In the genomic region with DNA sequence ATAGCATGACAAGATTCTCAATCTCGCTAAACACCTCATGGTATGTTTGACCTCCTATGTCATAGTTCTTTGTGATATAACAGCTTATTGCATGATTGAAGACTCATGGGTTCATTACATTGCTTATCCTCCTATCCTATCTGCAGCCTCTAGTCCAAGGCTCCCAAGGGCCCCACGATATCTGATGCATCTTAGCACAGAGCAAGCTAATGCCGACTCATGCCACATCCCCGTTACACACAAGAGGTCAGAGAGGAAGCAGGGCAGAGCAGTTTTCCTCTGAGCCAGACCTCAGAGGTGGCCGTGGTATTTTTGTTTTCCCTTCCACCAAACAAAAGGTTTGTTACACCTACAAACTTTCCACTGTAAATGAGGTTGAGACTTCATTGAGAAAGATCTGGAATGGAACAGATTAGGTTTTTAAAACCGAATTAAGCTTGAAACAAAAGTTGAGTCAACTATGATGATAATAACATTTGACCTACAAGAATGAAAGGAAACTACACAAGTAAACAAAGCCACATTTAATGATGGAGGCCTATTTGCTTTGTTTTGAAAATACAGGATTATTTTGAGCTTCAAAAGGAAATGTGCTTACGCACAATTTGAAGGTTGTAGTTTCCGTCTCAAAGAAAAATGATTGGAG, we compare ENCODE assay signal across 1 cellular context.
TF ChIP-seq lines count a peak whose summit lies in the region.

No MANE protein-coding gene starts in this region.

TF ChIP-seq in K562, 482 proteins besides CTCF, POLR2A, EP300 and RAD21 (continued from another document and continues in another):
- TF ChIP-seq, protein P1, sequence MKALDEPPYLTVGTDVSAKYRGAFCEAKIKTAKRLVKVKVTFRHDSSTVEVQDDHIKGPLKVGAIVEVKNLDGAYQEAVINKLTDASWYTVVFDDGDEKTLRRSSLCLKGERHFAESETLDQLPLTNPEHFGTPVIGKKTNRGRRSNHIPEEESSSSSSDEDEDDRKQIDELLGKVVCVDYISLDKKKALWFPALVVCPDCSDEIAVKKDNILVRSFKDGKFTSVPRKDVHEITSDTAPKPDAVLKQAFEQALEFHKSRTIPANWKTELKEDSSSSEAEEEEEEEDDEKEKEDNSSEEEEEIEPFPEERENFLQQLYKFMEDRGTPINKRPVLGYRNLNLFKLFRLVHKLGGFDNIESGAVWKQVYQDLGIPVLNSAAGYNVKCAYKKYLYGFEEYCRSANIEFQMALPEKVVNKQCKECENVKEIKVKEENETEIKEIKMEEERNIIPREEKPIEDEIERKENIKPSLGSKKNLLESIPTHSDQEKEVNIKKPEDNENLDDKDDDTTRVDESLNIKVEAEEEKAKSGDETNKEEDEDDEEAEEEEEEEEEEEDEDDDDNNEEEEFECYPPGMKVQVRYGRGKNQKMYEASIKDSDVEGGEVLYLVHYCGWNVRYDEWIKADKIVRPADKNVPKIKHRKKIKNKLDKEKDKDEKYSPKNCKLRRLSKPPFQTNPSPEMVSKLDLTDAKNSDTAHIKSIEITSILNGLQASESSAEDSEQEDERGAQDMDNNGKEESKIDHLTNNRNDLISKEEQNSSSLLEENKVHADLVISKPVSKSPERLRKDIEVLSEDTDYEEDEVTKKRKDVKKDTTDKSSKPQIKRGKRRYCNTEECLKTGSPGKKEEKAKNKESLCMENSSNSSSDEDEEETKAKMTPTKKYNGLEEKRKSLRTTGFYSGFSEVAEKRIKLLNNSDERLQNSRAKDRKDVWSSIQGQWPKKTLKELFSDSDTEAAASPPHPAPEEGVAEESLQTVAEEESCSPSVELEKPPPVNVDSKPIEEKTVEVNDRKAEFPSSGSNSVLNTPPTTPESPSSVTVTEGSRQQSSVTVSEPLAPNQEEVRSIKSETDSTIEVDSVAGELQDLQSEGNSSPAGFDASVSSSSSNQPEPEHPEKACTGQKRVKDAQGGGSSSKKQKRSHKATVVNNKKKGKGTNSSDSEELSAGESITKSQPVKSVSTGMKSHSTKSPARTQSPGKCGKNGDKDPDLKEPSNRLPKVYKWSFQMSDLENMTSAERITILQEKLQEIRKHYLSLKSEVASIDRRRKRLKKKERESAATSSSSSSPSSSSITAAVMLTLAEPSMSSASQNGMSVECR (CRISPR knock-in tag; IDR thresholded peaks at IDR 0.05): no peak
- TF ChIP-seq ZBTB34 (CRISPR knock-in tag; IDR thresholded peaks at IDR 0.05) (no peak), XRCC5 (IDR thresholded peaks at IDR 0.05; ENCODE audit: low read depth, low read length) (no peak), NFRKB (IDR thresholded peaks at IDR 0.05; ENCODE audit: low read depth) (peak; percentile 53; the same call in 1 of the 2 replicates), ZC3H11A (IDR thresholded peaks at IDR 0.05; ENCODE audit: low read depth, low read length) (no peak), CEBPB (tag; IDR thresholded peaks at IDR 0.05) (0 out of 2 replicates have a peak, but pooled peaks have one; percentile 21), GTF2A2 (tag; IDR thresholded peaks at IDR 0.05) (no peak), ZNF696 (CRISPR knock-in tag; conservative IDR thresholded peaks at IDR 0.05) (no peak), MBD1 (CRISPR knock-in tag; IDR thresholded peaks at IDR 0.05) (peak; percentile 38; the same call in 1 of the 2 replicates), C11orf30 (IDR thresholded peaks at IDR 0.05; ENCODE audit: low read depth) (peak; percentile 84), ZNF316 (IDR thresholded peaks at IDR 0.05) (peak; percentile 67), ZNF644 (tag; IDR thresholded peaks at IDR 0.05; ENCODE audit: low read depth) (peak; percentile 72; the same call in 1 of the 2 replicates), SMAD4 (CRISPR knock-in tag; conservative IDR thresholded peaks at IDR 0.05) (peak; percentile 81), ZNF586 (CRISPR knock-in tag; conservative IDR thresholded peaks at IDR 0.05) (0 out of 2 replicates have a peak, but pooled peaks have one; percentile 11), HDAC3 (IDR thresholded peaks at IDR 0.05; ENCODE audit: borderline replicate concordance, partially characterized antibody) (no peak), JUN (IDR thresholded peaks at IDR 0.05; ENCODE audit: borderline replicate concordance, low read depth, low read length) (peak; percentile 54; the same call in 1 of the 2 replicates), JUN (CRISPR knock-in tag; IDR thresholded peaks at IDR 0.05; ENCODE audit: borderline replicate concordance) (no peak), ZMIZ1 (IDR thresholded peaks at IDR 0.05; ENCODE audit: low read depth in 2 of 2, low read length in 2 of 2) (peak in 1 of 2 experiments; percentile 53; a peak in 1 of 4 replicates), CHD4 (IDR thresholded peaks at IDR 0.05; ENCODE audit: insufficient read depth, insufficient replicate concordance, low read depth, low read length, poor library complexity, severe bottlenecking) (no peak), PCBP2 (IDR thresholded peaks at IDR 0.05; ENCODE audit: low read depth, low read length, poor library complexity, severe bottlenecking) (no peak), HIVEP1 (CRISPR knock-in tag; IDR thresholded peaks at IDR 0.05) (peak; percentile 66; the same call in 1 of the 2 replicates), BCL6 (CRISPR knock-in tag; IDR thresholded peaks at IDR 0.05) (0 out of 2 replicates have a peak, but pooled peaks have one; percentile 9), ZNF740 (CRISPR knock-in tag; IDR thresholded peaks at IDR 0.05) (no peak), ZNF740 (tag; IDR thresholded peaks at IDR 0.05) (no peak), HDGF (IDR thresholded peaks at IDR 0.05) (no peak), ERF (CRISPR knock-in tag; IDR thresholded peaks at IDR 0.05) (0 out of 2 replicates have a peak, but pooled peaks have one; percentile 23), ZNF668 (CRISPR knock-in tag; IDR thresholded peaks at IDR 0.05) (peak; percentile 56; the same call in 1 of the 2 replicates), TRIM24 (IDR thresholded peaks at IDR 0.05) (0 out of 4 replicates have a peak, but pooled peaks of 1 of the 2 experiments have one; percentile 49)
- TF ChIP-seq, protein P2, sequence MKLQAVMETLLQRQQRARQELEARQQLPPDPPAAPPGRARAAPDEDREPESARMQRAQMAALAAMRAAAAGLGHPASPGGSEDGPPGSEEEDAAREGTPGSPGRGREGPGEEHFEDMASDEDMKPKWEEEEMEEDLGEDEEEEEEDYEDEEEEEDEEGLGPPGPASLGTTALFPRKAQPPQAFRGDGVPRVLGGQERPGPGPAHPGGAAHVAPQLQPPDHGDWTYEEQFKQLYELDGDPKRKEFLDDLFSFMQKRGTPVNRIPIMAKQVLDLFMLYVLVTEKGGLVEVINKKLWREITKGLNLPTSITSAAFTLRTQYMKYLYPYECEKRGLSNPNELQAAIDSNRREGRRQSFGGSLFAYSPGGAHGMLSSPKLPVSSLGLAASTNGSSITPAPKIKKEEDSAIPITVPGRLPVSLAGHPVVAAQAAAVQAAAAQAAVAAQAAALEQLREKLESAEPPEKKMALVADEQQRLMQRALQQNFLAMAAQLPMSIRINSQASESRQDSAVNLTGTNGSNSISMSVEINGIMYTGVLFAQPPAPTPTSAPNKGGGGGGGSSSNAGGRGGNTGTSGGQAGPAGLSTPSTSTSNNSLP (IDR thresholded peaks at IDR 0.05; ENCODE audit: borderline replicate concordance, low read depth, low read length): peak; percentile 38; the same call in 1 of the 2 replicates
- TF ChIP-seq, protein P3, sequence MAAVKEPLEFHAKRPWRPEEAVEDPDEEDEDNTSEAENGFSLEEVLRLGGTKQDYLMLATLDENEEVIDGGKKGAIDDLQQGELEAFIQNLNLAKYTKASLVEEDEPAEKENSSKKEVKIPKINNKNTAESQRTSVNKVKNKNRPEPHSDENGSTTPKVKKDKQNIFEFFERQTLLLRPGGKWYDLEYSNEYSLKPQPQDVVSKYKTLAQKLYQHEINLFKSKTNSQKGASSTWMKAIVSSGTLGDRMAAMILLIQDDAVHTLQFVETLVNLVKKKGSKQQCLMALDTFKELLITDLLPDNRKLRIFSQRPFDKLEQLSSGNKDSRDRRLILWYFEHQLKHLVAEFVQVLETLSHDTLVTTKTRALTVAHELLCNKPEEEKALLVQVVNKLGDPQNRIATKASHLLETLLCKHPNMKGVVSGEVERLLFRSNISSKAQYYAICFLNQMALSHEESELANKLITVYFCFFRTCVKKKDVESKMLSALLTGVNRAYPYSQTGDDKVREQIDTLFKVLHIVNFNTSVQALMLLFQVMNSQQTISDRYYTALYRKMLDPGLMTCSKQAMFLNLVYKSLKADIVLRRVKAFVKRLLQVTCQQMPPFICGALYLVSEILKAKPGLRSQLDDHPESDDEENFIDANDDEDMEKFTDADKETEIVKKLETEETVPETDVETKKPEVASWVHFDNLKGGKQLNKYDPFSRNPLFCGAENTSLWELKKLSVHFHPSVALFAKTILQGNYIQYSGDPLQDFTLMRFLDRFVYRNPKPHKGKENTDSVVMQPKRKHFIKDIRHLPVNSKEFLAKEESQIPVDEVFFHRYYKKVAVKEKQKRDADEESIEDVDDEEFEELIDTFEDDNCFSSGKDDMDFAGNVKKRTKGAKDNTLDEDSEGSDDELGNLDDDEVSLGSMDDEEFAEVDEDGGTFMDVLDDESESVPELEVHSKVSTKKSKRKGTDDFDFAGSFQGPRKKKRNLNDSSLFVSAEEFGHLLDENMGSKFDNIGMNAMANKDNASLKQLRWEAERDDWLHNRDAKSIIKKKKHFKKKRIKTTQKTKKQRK (IDR thresholded peaks at IDR 0.05; ENCODE audit: borderline replicate concordance, low read depth, low read length): no peak
- TF ChIP-seq, protein P4, sequence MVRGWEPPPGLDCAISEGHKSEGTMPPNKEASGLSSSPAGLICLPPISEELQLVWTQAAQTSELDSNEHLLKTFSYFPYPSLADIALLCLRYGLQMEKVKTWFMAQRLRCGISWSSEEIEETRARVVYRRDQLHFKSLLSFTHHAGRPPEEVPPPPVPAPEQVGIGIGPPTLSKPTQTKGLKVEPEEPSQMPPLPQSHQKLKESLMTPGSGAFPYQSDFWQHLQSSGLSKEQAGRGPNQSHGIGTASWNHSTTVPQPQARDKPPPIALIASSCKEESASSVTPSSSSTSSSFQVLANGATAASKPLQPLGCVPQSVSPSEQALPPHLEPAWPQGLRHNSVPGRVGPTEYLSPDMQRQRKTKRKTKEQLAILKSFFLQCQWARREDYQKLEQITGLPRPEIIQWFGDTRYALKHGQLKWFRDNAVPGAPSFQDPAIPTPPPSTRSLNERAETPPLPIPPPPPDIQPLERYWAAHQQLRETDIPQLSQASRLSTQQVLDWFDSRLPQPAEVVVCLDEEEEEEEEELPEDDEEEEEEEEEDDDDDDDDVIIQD (CRISPR knock-in tag; IDR thresholded peaks at IDR 0.05): no peak
- TF ChIP-seq, protein P5, sequence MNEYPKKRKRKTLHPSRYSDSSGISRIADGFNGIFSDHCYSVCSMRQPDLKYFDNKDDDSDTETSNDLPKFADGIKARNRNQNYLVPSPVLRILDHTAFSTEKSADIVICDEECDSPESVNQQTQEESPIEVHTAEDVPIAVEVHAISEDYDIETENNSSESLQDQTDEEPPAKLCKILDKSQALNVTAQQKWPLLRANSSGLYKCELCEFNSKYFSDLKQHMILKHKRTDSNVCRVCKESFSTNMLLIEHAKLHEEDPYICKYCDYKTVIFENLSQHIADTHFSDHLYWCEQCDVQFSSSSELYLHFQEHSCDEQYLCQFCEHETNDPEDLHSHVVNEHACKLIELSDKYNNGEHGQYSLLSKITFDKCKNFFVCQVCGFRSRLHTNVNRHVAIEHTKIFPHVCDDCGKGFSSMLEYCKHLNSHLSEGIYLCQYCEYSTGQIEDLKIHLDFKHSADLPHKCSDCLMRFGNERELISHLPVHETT (CRISPR knock-in tag; conservative IDR thresholded peaks at IDR 0.05 in 1 of 2, IDR thresholded peaks at IDR 0.05 in 1 of 2): peak in 1 of 2 experiments; percentile 84; a peak in 1 of 4 replicates
